ENCODE assay signal across 2 cellular contexts in the genomic region with DNA sequence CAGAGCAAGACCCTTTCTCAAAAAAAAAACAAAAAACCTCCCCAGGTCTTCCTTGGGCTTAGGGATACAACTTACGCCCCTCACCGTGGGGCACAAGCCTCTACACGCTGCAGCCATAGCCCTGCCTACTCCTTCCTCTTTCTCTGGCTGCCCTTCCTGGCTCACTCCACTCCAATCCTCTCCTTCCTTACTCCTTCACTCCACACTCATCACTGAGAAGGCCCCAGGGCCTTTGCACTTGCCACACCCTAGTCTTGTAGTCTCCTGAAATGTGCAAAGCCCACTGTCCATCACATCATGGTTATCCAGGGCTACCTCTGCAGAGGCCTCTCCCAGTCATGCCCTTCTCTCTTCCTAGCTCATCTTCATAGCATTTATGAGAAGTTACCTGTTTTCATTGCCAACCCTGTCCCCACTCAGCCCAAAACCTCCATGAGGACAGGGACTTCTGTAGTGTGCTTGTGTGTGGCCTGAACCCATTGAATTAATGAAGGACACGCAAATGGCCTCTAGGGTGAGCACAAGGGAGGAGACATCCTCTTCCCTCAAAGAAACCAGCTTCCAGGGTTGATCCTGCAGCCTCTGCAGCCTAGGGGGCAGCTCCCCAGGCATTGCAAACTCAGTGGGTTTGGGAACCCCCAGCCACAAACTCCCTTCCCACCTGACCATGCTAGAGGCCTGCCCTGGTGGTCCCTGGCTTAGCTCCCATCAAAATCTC.
TF ChIP-seq lines count a peak whose summit lies in the region.

No MANE protein-coding gene starts in this region.

TF ChIP-seq in SK-N-SH treated with all-trans-retinoic acid at 6 μM for 48 hours, 23 proteins besides CTCF, POLR2A, EP300 and RAD21 (continued from another document):
- TF ChIP-seq, protein P1, sequence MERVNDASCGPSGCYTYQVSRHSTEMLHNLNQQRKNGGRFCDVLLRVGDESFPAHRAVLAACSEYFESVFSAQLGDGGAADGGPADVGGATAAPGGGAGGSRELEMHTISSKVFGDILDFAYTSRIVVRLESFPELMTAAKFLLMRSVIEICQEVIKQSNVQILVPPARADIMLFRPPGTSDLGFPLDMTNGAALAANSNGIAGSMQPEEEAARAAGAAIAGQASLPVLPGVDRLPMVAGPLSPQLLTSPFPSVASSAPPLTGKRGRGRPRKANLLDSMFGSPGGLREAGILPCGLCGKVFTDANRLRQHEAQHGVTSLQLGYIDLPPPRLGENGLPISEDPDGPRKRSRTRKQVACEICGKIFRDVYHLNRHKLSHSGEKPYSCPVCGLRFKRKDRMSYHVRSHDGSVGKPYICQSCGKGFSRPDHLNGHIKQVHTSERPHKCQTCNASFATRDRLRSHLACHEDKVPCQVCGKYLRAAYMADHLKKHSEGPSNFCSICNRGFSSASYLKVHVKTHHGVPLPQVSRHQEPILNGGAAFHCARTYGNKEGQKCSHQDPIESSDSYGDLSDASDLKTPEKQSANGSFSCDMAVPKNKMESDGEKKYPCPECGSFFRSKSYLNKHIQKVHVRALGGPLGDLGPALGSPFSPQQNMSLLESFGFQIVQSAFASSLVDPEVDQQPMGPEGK (CRISPR knock-in tag; IDR thresholded peaks at IDR 0.05; ENCODE audit: borderline replicate concordance) = no peak
- TF ChIP-seq GLIS3 (CRISPR knock-in tag; IDR thresholded peaks at IDR 0.05) (no peak), ARNTL (CRISPR knock-in tag; IDR thresholded peaks at IDR 0.05; ENCODE audit: borderline replicate concordance, low read depth) (no peak), ZNF565 (CRISPR knock-in tag; conservative IDR thresholded peaks at IDR 0.05; ENCODE audit: low read depth) (no peak), ISL1 (CRISPR knock-in tag; IDR thresholded peaks at IDR 0.05) (no peak), OSR1 (CRISPR knock-in tag; IDR thresholded peaks at IDR 0.05) (no peak), TOX (CRISPR knock-in tag; IDR thresholded peaks at IDR 0.05; ENCODE audit: borderline replicate concordance) (no peak), RARB (CRISPR knock-in tag; IDR thresholded peaks at IDR 0.05) (no peak), ZFP30 (CRISPR knock-in tag; IDR thresholded peaks at IDR 0.05) (no peak)
- TF ChIP-seq, protein P2, sequence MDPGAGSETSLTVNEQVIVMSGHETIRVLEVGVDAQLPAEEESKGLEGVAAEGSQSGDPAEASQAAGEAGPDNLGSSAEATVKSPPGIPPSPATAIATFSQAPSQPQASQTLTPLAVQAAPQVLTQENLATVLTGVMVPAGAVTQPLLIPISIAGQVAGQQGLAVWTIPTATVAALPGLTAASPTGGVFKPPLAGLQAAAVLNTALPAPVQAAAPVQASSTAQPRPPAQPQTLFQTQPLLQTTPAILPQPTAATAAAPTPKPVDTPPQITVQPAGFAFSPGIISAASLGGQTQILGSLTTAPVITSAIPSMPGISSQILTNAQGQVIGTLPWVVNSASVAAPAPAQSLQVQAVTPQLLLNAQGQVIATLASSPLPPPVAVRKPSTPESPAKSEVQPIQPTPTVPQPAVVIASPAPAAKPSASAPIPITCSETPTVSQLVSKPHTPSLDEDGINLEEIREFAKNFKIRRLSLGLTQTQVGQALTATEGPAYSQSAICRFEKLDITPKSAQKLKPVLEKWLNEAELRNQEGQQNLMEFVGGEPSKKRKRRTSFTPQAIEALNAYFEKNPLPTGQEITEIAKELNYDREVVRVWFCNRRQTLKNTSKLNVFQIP (CRISPR knock-in tag; IDR thresholded peaks at IDR 0.05; ENCODE audit: borderline replicate concordance, low read depth) = no peak

TF ChIP-seq in SK-N-SH, 30 proteins besides CTCF, POLR2A, EP300 and RAD21 (continued from another document):
- TF ChIP-seq, protein P3, sequence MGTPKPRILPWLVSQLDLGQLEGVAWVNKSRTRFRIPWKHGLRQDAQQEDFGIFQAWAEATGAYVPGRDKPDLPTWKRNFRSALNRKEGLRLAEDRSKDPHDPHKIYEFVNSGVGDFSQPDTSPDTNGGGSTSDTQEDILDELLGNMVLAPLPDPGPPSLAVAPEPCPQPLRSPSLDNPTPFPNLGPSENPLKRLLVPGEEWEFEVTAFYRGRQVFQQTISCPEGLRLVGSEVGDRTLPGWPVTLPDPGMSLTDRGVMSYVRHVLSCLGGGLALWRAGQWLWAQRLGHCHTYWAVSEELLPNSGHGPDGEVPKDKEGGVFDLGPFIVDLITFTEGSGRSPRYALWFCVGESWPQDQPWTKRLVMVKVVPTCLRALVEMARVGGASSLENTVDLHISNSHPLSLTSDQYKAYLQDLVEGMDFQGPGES (IDR thresholded peaks at IDR 0.05; ENCODE audit: low read depth, low read length) = no peak
- TF ChIP-seq TAF1 (IDR thresholded peaks at IDR 0.05; ENCODE audit: borderline replicate concordance, low read depth, low read length) (no peak), RFX5 (IDR thresholded peaks at IDR 0.05; ENCODE audit: low read length) (no peak), FOSL2 (IDR thresholded peaks at IDR 0.05; ENCODE audit: borderline replicate concordance, low read depth) (no peak), POLR2AphosphoS5 (IDR thresholded peaks at IDR 0.05; ENCODE audit: low read depth, low read length) (no peak), TEAD4 (IDR thresholded peaks at IDR 0.05; ENCODE audit: borderline replicate concordance, insufficient read depth) (no peak), MXI1 (IDR thresholded peaks at IDR 0.05; ENCODE audit: low read depth, low read length) (no peak), SIN3A (IDR thresholded peaks at IDR 0.05; ENCODE audit: borderline replicate concordance, low read depth, low read length) (no peak)
- TF ChIP-seq, protein P4, sequence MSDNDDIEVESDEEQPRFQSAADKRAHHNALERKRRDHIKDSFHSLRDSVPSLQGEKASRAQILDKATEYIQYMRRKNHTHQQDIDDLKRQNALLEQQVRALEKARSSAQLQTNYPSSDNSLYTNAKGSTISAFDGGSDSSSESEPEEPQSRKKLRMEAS (IDR thresholded peaks at IDR 0.05; ENCODE audit: low read depth) = no peak
- TF ChIP-seq, protein P5, sequence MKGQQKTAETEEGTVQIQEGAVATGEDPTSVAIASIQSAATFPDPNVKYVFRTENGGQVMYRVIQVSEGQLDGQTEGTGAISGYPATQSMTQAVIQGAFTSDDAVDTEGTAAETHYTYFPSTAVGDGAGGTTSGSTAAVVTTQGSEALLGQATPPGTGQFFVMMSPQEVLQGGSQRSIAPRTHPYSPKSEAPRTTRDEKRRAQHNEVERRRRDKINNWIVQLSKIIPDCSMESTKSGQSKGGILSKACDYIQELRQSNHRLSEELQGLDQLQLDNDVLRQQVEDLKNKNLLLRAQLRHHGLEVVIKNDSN (IDR thresholded peaks at IDR 0.05; ENCODE audit: borderline replicate concordance, low read depth) = no peak
